Comparison of ENCODE assay signal across 1 cellular context in the genomic region with DNA sequence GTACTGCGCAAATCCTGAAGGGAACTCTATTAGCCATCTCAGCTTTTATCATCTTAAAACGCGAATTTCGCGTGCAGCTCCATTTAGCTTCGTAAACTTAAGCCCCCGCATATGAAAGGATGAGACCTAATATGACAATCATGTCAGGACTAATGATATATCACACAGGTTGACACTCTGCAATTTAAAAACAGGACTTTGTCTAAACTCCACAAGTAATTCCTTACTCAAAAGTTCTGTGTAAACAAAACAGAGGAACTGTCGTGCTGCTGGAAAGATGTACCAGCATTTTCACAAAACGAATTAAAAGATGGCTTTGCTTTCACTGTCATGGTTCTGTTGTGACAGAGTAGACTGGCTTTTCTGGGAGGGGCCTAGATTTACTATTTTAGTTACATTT.
TF ChIP-seq lines count a peak whose summit lies in the region.

No MANE protein-coding gene starts in this region.

TF ChIP-seq in A549, 52 proteins besides CTCF, POLR2A, EP300 and RAD21 (continued from another document):
- TF ChIP-seq, protein P1, sequence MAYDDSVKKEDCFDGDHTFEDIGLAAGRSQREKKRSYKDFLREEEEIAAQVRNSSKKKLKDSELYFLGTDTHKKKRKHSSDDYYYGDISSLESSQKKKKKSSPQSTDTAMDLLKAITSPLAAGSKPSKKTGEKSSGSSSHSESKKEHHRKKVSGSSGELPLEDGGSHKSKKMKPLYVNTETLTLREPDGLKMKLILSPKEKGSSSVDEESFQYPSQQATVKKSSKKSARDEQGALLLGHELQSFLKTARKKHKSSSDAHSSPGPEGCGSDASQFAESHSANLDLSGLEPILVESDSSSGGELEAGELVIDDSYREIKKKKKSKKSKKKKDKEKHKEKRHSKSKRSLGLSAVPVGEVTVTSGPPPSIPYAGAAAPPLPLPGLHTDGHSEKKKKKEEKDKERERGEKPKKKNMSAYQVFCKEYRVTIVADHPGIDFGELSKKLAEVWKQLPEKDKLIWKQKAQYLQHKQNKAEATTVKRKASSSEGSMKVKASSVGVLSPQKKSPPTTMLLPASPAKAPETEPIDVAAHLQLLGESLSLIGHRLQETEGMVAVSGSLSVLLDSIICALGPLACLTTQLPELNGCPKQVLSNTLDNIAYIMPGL (CRISPR knock-in tag; IDR thresholded peaks at IDR 0.05; ENCODE audit: borderline replicate concordance) = no peak
- TF ChIP-seq FOSL2 (IDR thresholded peaks at IDR 0.05) (no peak), FOSL2 (CRISPR knock-in tag; IDR thresholded peaks at IDR 0.05) (no peak), RARB (CRISPR knock-in tag; IDR thresholded peaks at IDR 0.05) (no peak), JUN (IDR thresholded peaks at IDR 0.05) (no peak)
